In the genomic region with DNA sequence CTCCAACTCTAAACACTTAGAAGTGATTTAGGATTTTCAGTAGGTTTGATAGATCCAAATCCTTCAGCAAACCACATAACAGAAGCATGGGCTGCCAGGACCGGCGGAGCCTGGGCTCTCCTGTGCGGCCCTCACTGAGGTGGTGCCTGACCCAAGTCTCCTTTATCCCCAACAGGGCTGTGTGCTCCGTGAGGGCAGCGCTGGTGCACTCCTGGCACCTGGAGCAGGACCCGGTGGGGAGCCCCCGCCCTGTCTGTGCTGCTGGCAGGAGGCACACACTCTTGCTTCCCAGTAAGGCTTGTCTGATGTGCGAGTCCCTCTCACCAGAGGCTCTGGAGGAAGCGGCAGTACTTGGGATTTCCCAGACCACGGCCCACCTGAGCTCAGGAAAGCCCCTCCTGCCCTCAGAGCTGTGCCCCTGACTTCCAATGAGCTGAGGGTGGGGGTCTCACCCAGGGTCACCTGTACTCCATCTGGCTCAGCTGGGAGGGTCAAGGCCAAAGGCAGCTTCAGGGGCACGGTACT, we compare ENCODE assay signal across 15 cellular contexts.
"Had no signal": no experiment of that assay in that cellular context is flagged by ENCODE, and none has a peak within 500 bp of the region (broad histone marks: within the 10 kb centered on the region; RNA-seq: fewer than 3 reads in every experiment).

No MANE protein-coding gene starts in this region.

- H3K9me3 ChIP-seq: esophagus squamous epithelium, gastroesophageal sphincter, neutrophil, suprapubic skin, thyroid gland had no signal

- H3K27ac Mint-ChIP-seq: type B pancreatic cell had no signal

- H3K27me3 Mint-ChIP-seq: naive thymus-derived CD8-positive, alpha-beta T cell; type B pancreatic cell had no signal

- H3K27ac ChIP-seq: esophagus squamous epithelium, gastroesophageal sphincter, neutrophil, suprapubic skin, thyroid gland had no signal

- H3K4me3 ChIP-seq: esophagus squamous epithelium, gastroesophageal sphincter, suprapubic skin, thyroid gland had no signal

- ATAC-seq: gastroesophageal sphincter; left colon; naive thymus-derived CD8-positive, alpha-beta T cell had no signal

- DNase-seq: dermis blood vessel endothelial cell; esophagus squamous epithelium; foreskin fibroblast; hippocampal formation; left colon; mammary epithelial cell; small intestine; stimulated activated CD4-positive, alpha-beta T cell treated with anti-CD3 and anti-CD28 coated beads, Interleukin-12 subunit alpha, Interleukin-12 subunit beta, amount 100 ng/mL, for 4 hours; stimulated activated naive CD8-positive, alpha-beta T cell treated with anti-CD3 and anti-CD28 coated beads, Interleukin-15, Interleukin-2, amounts not matched to agents 100 U/mL and 50 U/mL, for 24 hours; thyroid gland had no signal

- H3K9me3 Mint-ChIP-seq: naive thymus-derived CD8-positive, alpha-beta T cell; type B pancreatic cell had no signal

- H3K4me3 Mint-ChIP-seq: naive thymus-derived CD8-positive, alpha-beta T cell; type B pancreatic cell had no signal

- H3K27me3 ChIP-seq: esophagus squamous epithelium, gastroesophageal sphincter, neutrophil, suprapubic skin, thyroid gland had no signal
